Comparison of ENCODE assay signal across 32 cellular contexts in the genomic region with DNA sequence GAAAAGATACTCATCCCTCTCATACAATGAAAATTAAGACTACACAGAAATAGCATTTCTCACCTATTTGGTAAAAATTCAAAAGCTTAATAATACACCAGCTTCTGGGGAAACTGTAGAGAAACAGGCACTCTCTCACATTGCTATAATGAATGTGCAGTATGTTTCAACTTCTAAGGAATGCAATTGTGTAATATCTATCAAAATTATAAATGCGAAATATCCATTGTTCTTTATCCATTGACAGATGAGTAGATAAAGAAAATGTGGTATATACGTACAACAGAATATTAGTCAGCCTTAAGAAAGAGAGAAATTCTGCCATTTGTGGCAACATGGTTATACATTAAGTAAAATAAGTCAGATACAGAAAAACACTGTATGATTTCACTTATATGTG.
"Had no signal": no experiment of that assay in that cellular context is flagged by ENCODE, and none has a peak within 500 bp of the region (broad histone marks: within the 10 kb centered on the region; RNA-seq: fewer than 3 reads in every experiment).

No MANE protein-coding gene starts in this region.

- FAIRE-seq: colon, endometrium, endothelial cell of umbilical vein, frontal cortex had no signal

- H3K4me3 Mint-ChIP-seq: activated CD4-positive, alpha-beta memory T cell treated with anti-CD3 and anti-CD28 coated beads for 36 hours; activated CD4-positive, alpha-beta T cell treated with anti-CD3 and anti-CD28 coated beads for 36 hours; activated CD4-positive, alpha-beta T cell treated with anti-CD3 and anti-CD28 coated beads, Interleukin-2, amount 10 ng/mL, durations not matched to agents 24 days and 14 days; activated CD8-positive, alpha-beta memory T cell treated with anti-CD3 and anti-CD28 coated beads, Interleukin-2, amount 10 ng/mL, durations not matched to agents 7 days and 5 days; activated CD8-positive, alpha-beta T cell treated with anti-CD3 and anti-CD28 coated beads, Interleukin-2, amount 10 ng/mL, durations not matched to agents 7 days and 5 days; activated naive CD8-positive, alpha-beta T cell; activated T-helper 1 cell treated with anti-CD3 and anti-CD28 coated beads, Interleukin-12 subunit alpha, Interleukin-12 subunit beta, Interleukin-2, Interleukin-4 antibody, amounts not matched to agents 30 ng/mL and 10 ng/mL and 1 ng/mL, durations not matched to agents 14 hours and 24 hours and 36 hours; brain had no signal

- H3K27me3 Mint-ChIP-seq: activated CD4-positive, alpha-beta memory T cell treated with anti-CD3 and anti-CD28 coated beads for 36 hours; activated CD4-positive, alpha-beta T cell treated with anti-CD3 and anti-CD28 coated beads for 36 hours; activated CD4-positive, alpha-beta T cell treated with anti-CD3 and anti-CD28 coated beads, Interleukin-2, amount 10 ng/mL, durations not matched to agents 24 days and 14 days; activated CD8-positive, alpha-beta memory T cell treated with anti-CD3 and anti-CD28 coated beads, Interleukin-2, amount 10 ng/mL, durations not matched to agents 7 days and 5 days; activated naive CD8-positive, alpha-beta T cell had no signal

- H3K36me3 Mint-ChIP-seq: activated CD4-positive, alpha-beta memory T cell treated with anti-CD3 and anti-CD28 coated beads for 36 hours; activated CD8-positive, alpha-beta memory T cell treated with anti-CD3 and anti-CD28 coated beads, Interleukin-2, amount 10 ng/mL, durations not matched to agents 7 days and 5 days; activated naive CD8-positive, alpha-beta T cell; brain had no signal

- H3K9me3 Mint-ChIP-seq: activated CD4-positive, alpha-beta memory T cell treated with anti-CD3 and anti-CD28 coated beads for 36 hours; activated CD4-positive, alpha-beta T cell treated with anti-CD3 and anti-CD28 coated beads, Interleukin-2, amount 10 ng/mL, durations not matched to agents 24 days and 14 days; activated T-helper 1 cell treated with anti-CD3 and anti-CD28 coated beads, Interleukin-12 subunit alpha, Interleukin-12 subunit beta, Interleukin-2, Interleukin-4 antibody, amounts not matched to agents 30 ng/mL and 10 ng/mL and 1 ng/mL, durations not matched to agents 14 hours and 24 hours and 36 hours; activated T-helper 2 cell treated with anti-CD3 and anti-CD28 coated beads, Interferon-gamma antibody, Interleukin-2, Interleukin-4, amounts not matched to agents 10 μg/mL and 5 μg/mL and 100 μg/mL, durations not matched to agents 14 hours and 24 hours and 36 hours had no signal

- H3K4me1 Mint-ChIP-seq: activated CD4-positive, alpha-beta T cell treated with anti-CD3 and anti-CD28 coated beads for 36 hours; activated CD4-positive, alpha-beta T cell treated with anti-CD3 and anti-CD28 coated beads, Interleukin-2, amount 10 ng/mL, durations not matched to agents 24 days and 14 days; activated CD8-positive, alpha-beta memory T cell treated with anti-CD3 and anti-CD28 coated beads, Interleukin-2, amount 10 ng/mL, durations not matched to agents 7 days and 5 days; brain had no signal

- H3K36me3 ChIP-seq: adrenal gland, esophagus muscularis mucosa had no signal

- DNase-seq: activated CD4-positive, alpha-beta memory T cell treated with anti-CD3 and anti-CD28 coated beads for 36 hours; activated CD4-positive, alpha-beta T cell treated with anti-CD3 and anti-CD28 coated beads for 36 hours; activated CD4-positive, alpha-beta T cell treated with anti-CD3 and anti-CD28 coated beads, Interleukin-2, amount 10 ng/mL, durations not matched to agents 24 days and 14 days; activated CD4-positive, CD25-positive, alpha-beta regulatory T cell; activated CD4-positive, CD25-positive, alpha-beta regulatory T cell treated with anti-CD3 and anti-CD28 coated beads, Interleukin-2, amount 50 U/mL, for 72 hours; activated CD8-positive, alpha-beta memory T cell treated with anti-CD3 and anti-CD28 coated beads, Interleukin-2, amount 10 ng/mL, durations not matched to agents 7 days and 5 days; activated CD8-positive, alpha-beta memory T cell treated with anti-CD3 and anti-CD28 coated beads, Interleukin-2, amount 50 U/mL, for 4 hours; activated CD8-positive, alpha-beta T cell treated with anti-CD3 and anti-CD28 coated beads, Interleukin-2, amount 10 ng/mL, durations not matched to agents 7 days and 5 days; activated effector memory CD4-positive, alpha-beta T cell treated with anti-CD3 and anti-CD28 coated beads, Interleukin-2, amount 50 U/mL, for 16 hours; activated naive CD4-positive, alpha-beta T cell treated with anti-CD3 and anti-CD28 coated beads, Interleukin-2, amount 50 U/mL, for 16 hours; activated naive CD4-positive, alpha-beta T cell treated with Interleukin-2 at 50 U/mL for 16 hours; activated T-cell treated with anti-CD3 and anti-CD28 coated beads, Interleukin-2, amount 50 U/mL, for 1 hour; activated T-cell treated with anti-CD3 and anti-CD28 coated beads, Interleukin-2, amount 50 U/mL, for 48 hours; adrenal gland; amygdala; aorta; caudate nucleus; cortex of kidney; dermis blood vessel endothelial cell; effector CD4-positive, alpha-beta T cell; erythroblast; head of caudate nucleus; T-helper 2 cell had no signal

- H3K9me3 ChIP-seq: adrenal gland, esophagus muscularis mucosa had no signal

- H3K4me3 ChIP-seq: adrenal gland, esophagus muscularis mucosa had no signal

- ATAC-seq: activated CD4-positive, alpha-beta T cell treated with anti-CD3 and anti-CD28 coated beads for 36 hours; activated CD8-positive, alpha-beta memory T cell treated with anti-CD3 and anti-CD28 coated beads, Interleukin-2, amount 10 ng/mL, durations not matched to agents 7 days and 5 days; activated CD8-positive, alpha-beta T cell treated with anti-CD3 and anti-CD28 coated beads, Interleukin-2, amount 10 ng/mL, durations not matched to agents 7 days and 5 days had no signal

- H3K27ac ChIP-seq: adrenal gland, esophagus muscularis mucosa had no signal

- H3K27ac Mint-ChIP-seq: activated CD4-positive, alpha-beta memory T cell treated with anti-CD3 and anti-CD28 coated beads for 36 hours; activated CD4-positive, alpha-beta T cell treated with anti-CD3 and anti-CD28 coated beads for 36 hours; activated CD4-positive, alpha-beta T cell treated with anti-CD3 and anti-CD28 coated beads, Interleukin-2, amount 10 ng/mL, durations not matched to agents 24 days and 14 days; activated CD8-positive, alpha-beta memory T cell treated with anti-CD3 and anti-CD28 coated beads, Interleukin-2, amount 10 ng/mL, durations not matched to agents 7 days and 5 days; activated CD8-positive, alpha-beta T cell treated with anti-CD3 and anti-CD28 coated beads, Interleukin-2, amount 10 ng/mL, durations not matched to agents 7 days and 5 days; activated naive CD8-positive, alpha-beta T cell; activated T-helper 1 cell treated with anti-CD3 and anti-CD28 coated beads, Interleukin-12 subunit alpha, Interleukin-12 subunit beta, Interleukin-2, Interleukin-4 antibody, amounts not matched to agents 30 ng/mL and 10 ng/mL and 1 ng/mL, durations not matched to agents 14 hours and 24 hours and 36 hours; activated T-helper 2 cell treated with anti-CD3 and anti-CD28 coated beads, Interferon-gamma antibody, Interleukin-2, Interleukin-4, amounts not matched to agents 10 μg/mL and 5 μg/mL and 100 μg/mL, durations not matched to agents 14 hours and 24 hours and 36 hours; brain had no signal

- H3K27me3 ChIP-seq: adrenal gland had no signal

- H3K4me1 ChIP-seq: adrenal gland, esophagus muscularis mucosa had no signal
